ENCODE assay signal across 21 cellular contexts in the genomic region with DNA sequence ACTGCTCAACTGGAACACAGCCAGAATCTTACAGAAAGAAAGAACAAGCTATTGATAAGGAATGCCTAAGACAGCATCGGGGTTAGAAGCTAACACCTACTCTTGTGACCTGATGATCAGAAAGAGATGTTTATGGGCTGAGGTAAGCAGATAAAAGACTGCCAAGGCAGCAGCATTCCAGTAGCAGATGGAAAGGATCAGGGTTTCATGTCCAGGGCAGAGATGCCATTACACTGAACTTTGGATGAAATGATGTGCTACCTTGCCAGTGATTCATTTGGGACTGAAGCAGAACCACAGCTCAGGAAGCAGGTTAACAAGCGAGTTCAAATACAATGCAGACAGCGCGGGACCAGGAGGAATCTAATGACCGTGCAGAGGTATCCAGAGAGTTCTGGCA. TPM values are rescaled to one million over a fixed set of nuclear protein-coding genes. Genes with fewer than 3 reads are reported as not detected.
DNase-seq lines count a peak whose midpoint lies in the region; ATAC-seq, FAIRE-seq and TF ChIP-seq lines count a peak whose summit lies in the region.
"Had no signal": no experiment of that assay in that cellular context is flagged by ENCODE, and none has a peak within 500 bp of the region (broad histone marks: within the 10 kb centered on the region; RNA-seq: fewer than 3 reads in every experiment).

No MANE protein-coding gene starts in this region.

- H3K9me3 ChIP-seq in astrocyte (ENCODE audit: insufficient read depth, low read depth, low read length) = no peaks in the 10 kb centered on the region
- H3K9me3 ChIP-seq: SJSA1 had no signal

- H3K4me1 Mint-ChIP-seq in astrocyte (ENCODE audit: low read depth, unreplicated experiment) = peaks cover 31% of the 10 kb centered on the region
- H3K4me1 Mint-ChIP-seq: IgD-negative memory B cell had no signal

- peak; percentile 13 for FAIRE-seq in astrocyte (lab: Jason Lieb, UNC)
- FAIRE-seq: A204.1, D721Med, H54 had no signal

- no peaks in the 10 kb centered on the region for H4K20me1 ChIP-seq in astrocyte (ENCODE audit: insufficient read depth, low read length)

- H3K27me3 ChIP-seq in astrocyte (ENCODE audit: insufficient read depth, low read length) = no peaks in the 10 kb centered on the region
- H3K27me3 ChIP-seq: SJSA1 had no signal

- H3K27ac Mint-ChIP-seq in astrocyte (ENCODE audit: unreplicated experiment) = no peak overlapping the region
- H3K27ac Mint-ChIP-seq: CD4-positive, alpha-beta T cell; IgD-negative memory B cell had no signal

- H3K36me3 ChIP-seq in astrocyte (ENCODE audit: insufficient read depth, low read length) = peaks cover 5% of the 10 kb centered on the region

- H3K9me3 Mint-ChIP-seq in astrocyte (ENCODE audit: unreplicated experiment) = peaks cover 2% of the 10 kb centered on the region
- H3K9me3 Mint-ChIP-seq: CD4-positive, alpha-beta T cell; IgD-negative memory B cell had no signal

- H3K4me3 Mint-ChIP-seq in astrocyte (ENCODE audit: unreplicated experiment) = no peak overlapping the region
- H3K4me3 Mint-ChIP-seq: CD4-positive, alpha-beta T cell; IgD-negative memory B cell had no signal

- H3K4me3 ChIP-seq in AG10803 (ENCODE audit: low read length) (no peak overlapping the region), astrocyte (ENCODE audit: insufficient read depth, low read depth, low read length) (no peak overlapping the region)
- H3K4me3 ChIP-seq: SJSA1 had no signal

- peaks cover 10% of the 10 kb centered on the region for H3K4me1 ChIP-seq in astrocyte (ENCODE audit: insufficient read depth, low read length)

- ATAC-seq in left lobe of liver (peak; percentile 44), HG03135 (IDR thresholded peaks at IDR 0.05; ENCODE audit: unreplicated experiment) (no peak), GM18868 (IDR thresholded peaks at IDR 0.05; ENCODE audit: unreplicated experiment) (no peak)

- DNase-seq in AG10803 (ENCODE audit: low read depth) (peak; percentile 75), GM03348 (ENCODE audit: low spot score) (peak; percentile 50), astrocyte (ENCODE audit: low read depth) (peak; percentile 55), left lobe of liver (ENCODE audit: low spot score) (no peak), NCI-H1092 treated with DMSO at 0.1 percent for 48 hours (lab: John Stamatoyannopoulos, UW) (no peak), NCI-H748 treated with DMSO at 0.1 percent for 48 hours (lab: John Stamatoyannopoulos, UW) (no peak)
- DNase-seq: AML-193; CD4-positive, alpha-beta T cell; DMS79 treated with DMSO at 0.1 percent for 48 hours; NCI-H1417 treated with DMSO at 0.1 percent for 48 hours; NCI-H2029; NCI-H524 treated with DMSO at 0.1 percent for 48 hours had no signal

- no peak overlapping the region for H3K9ac ChIP-seq in astrocyte (ENCODE audit: low read length)

- no peaks in the 10 kb centered on the region for H3K79me2 ChIP-seq in astrocyte (ENCODE audit: insufficient read depth, low read length)

- no peak overlapping the region for H3K27ac ChIP-seq in astrocyte (ENCODE audit: low read depth, low read length)
- H3K27ac ChIP-seq: RWPE1, SJSA1 had no signal

- H3K4me2 ChIP-seq in astrocyte (ENCODE audit: low read length) = no peak overlapping the region

- TF ChIP-seq CTCF in AG10803 (conservative IDR thresholded peaks at IDR 0.05; ENCODE audit: low read length) (no peak), astrocyte (IDR thresholded peaks at IDR 0.05; ENCODE audit: insufficient read depth, low read depth, low read length) (no peak)

- no peak overlapping the region for H2AFZ ChIP-seq in astrocyte (ENCODE audit: low read depth, low read length)

- H3K27me3 Mint-ChIP-seq in astrocyte (ENCODE audit: low read depth, unreplicated experiment) = no peaks in the 10 kb centered on the region
- H3K27me3 Mint-ChIP-seq: CD4-positive, alpha-beta T cell; IgD-negative memory B cell had no signal

- H3K36me3 Mint-ChIP-seq in astrocyte (ENCODE audit: low read depth, unreplicated experiment) = peaks cover 39% of the 10 kb centered on the region

RNA-seq across cellular contexts. Expression of a gene that starts 27.1 kb away (rescaled TPM):
- total RNA-seq in astrocyte = 3.9 and 6.0 TPM in 2 replicates
- total RNA-seq in left lobe of liver = 9,787 TPM
- total RNA-seq: LHCN-M2, SJSA1 had no signal

RNA-seq across cellular contexts. Expression of a gene that starts 34.8 kb away (rescaled TPM):
- total RNA-seq in astrocyte (not detected in 2 replicates), left lobe of liver (11,492 TPM)
- total RNA-seq: CD4-positive, alpha-beta T cell; LHCN-M2; SJSA1 had no signal

RNA-seq across cellular contexts. Expression of a gene that starts 41.4 kb away (rescaled TPM):
- not detected in 2 replicates for total RNA-seq in astrocyte
- 102 TPM for total RNA-seq in left lobe of liver
- total RNA-seq: CD4-positive, alpha-beta T cell; LHCN-M2; SJSA1 had no signal

Comparison
In these comparisons a context has a peak if more than half of its experiments do, and no peak if none do; other contexts are left out.
1. DNase-seq: peak in AG10803 (single experiment), GM03348 (single experiment) and astrocyte (single experiment); none in left lobe of liver (single experiment), NCI-H1092 treated with DMSO at 0.1 percent for 48 hours (single experiment) and NCI-H748 treated with DMSO at 0.1 percent for 48 hours (single experiment).
2. RNA of a gene that starts 27.1 kb away (total RNA-seq): 9,787 TPM in left lobe of liver (single experiment); 3.9 to 6.0 TPM in astrocyte; every median in the first group is over 1,000 times any median in the second.
3. RNA of a gene that starts 34.8 kb away (total RNA-seq): 11,492 TPM in left lobe of liver (single experiment); not detected in astrocyte; every median in the first group is over 1,000 times any median in the second.
4. RNA of a gene that starts 41.4 kb away (total RNA-seq): 102 TPM in left lobe of liver (single experiment); not detected in astrocyte; every median in the first group is over 100 times any median in the second.